ENCODE assay signal across 27 cellular contexts in the genomic region with DNA sequence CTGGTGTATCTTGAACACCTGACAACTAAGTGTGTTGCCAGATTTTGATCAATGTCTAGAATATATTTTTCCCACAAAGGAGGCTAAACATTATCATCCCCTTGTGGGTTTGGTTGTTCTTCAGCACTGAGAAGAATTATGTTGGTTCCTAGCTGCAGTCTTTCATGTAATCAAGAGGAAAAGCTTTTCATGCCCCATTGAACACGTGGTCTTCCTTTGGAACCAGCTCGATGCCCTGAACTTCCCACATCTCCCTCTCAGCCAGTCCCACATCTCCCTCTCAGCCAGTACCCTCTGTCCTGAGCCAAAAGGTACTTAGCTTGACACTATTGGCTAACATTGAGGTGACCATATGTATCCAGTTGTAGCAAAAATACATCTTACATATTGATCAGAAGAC.
"Had no signal": no experiment of that assay in that cellular context is flagged by ENCODE, and none has a peak within 500 bp of the region (broad histone marks: within the 10 kb centered on the region; RNA-seq: fewer than 3 reads in every experiment).

No MANE protein-coding gene starts in this region.

- H3K9me3 ChIP-seq: body of pancreas, gastrocnemius medialis, heart right ventricle had no signal

- ATAC-seq: activated T-cell treated with anti-CD3 and anti-CD28 coated beads, Interleukin-2, amount 50 U/mL, for 4 hours; activated T-helper 17 cell treated with anti-CD3 and anti-CD28 coated beads, Interleukin-2, amount 50 U/mL, for 72 hours; body of pancreas; foreskin keratinocyte; gastrocnemius medialis; heart right ventricle; WTC11 had no signal

- H3K4me3 Mint-ChIP-seq: activated CD4-positive, alpha-beta memory T cell treated with anti-CD3 and anti-CD28 coated beads, Interleukin-2, amount 10 ng/mL, durations not matched to agents 7 days and 5 days; activated CD4-positive, alpha-beta T cell treated with anti-CD3 and anti-CD28 coated beads, Interleukin-2, amount 10 ng/mL, durations not matched to agents 7 days and 5 days; activated naive CD8-positive, alpha-beta T cell; activated T-cell treated with anti-CD3 and anti-CD28 coated beads, Interleukin-2, amount 50 U/mL, for 4 hours; activated T-helper 17 cell treated with anti-CD3 and anti-CD28 coated beads, Interleukin-2, amount 50 U/mL, for 72 hours; WTC11 had no signal

- H3K27ac ChIP-seq: epithelial cell of prostate, foreskin keratinocyte, gastrocnemius medialis, heart right ventricle, hepatocyte, VCaP had no signal

- H3K36me3 ChIP-seq: gastrocnemius medialis, heart right ventricle had no signal

- H3K9me3 Mint-ChIP-seq: activated CD4-positive, alpha-beta T cell treated with anti-CD3 and anti-CD28 coated beads, Interleukin-2, amount 10 ng/mL, durations not matched to agents 7 days and 5 days; activated T-cell treated with anti-CD3 and anti-CD28 coated beads, Interleukin-2, amount 50 U/mL, for 4 hours; activated T-helper 17 cell treated with anti-CD3 and anti-CD28 coated beads, Interleukin-2, amount 50 U/mL, for 72 hours; WTC11 had no signal

- DNase-seq: activated CD4-positive, alpha-beta memory T cell treated with anti-CD3 and anti-CD28 coated beads, Interleukin-2, amount 10 ng/mL, durations not matched to agents 7 days and 5 days; activated CD4-positive, alpha-beta T cell treated with anti-CD3 and anti-CD28 coated beads for 1 hour; activated CD4-positive, alpha-beta T cell treated with anti-CD3 and anti-CD28 coated beads for 4 hours; activated CD4-positive, alpha-beta T cell treated with anti-CD3 and anti-CD28 coated beads, Interleukin-2, amount 10 ng/mL, durations not matched to agents 7 days and 5 days; activated CD4-positive, alpha-beta T cell treated with anti-CD3 and anti-CD28 coated beads, Interleukin-2, amount 50 U/mL, for 4 hours; activated CD8-positive, alpha-beta memory T cell treated with anti-CD3 and anti-CD28 coated beads, Interleukin-2, amount 50 U/mL, for 48 hours; activated effector memory CD4-positive, alpha-beta T cell treated with Interleukin-2 at 50 U/mL for 16 hours; activated gamma-delta T cell treated with Interleukin-2 at 50 U/mL for 16 hours; activated naive CD4-positive, alpha-beta T cell treated with anti-CD3 and anti-CD28 coated beads, Interleukin-2, amount 50 U/mL, for 16 hours; activated naive CD4-positive, alpha-beta T cell treated with Interleukin-2 at 50 U/mL for 16 hours; activated T-cell treated with anti-CD3 and anti-CD28 coated beads, Interleukin-2, amount 50 U/mL, for 4 hours; amniotic stem cell; anterior cingulate cortex; body of pancreas; caudate nucleus; cortex of kidney; effector CD8-positive, alpha-beta T cell; foreskin keratinocyte; gastrocnemius medialis; heart right ventricle; T-helper 2 cell had no signal

- H3K4me2 ChIP-seq: hepatocyte had no signal

- H2AFZ ChIP-seq: hepatocyte had no signal

- H3K27me3 Mint-ChIP-seq: activated CD4-positive, alpha-beta memory T cell treated with anti-CD3 and anti-CD28 coated beads, Interleukin-2, amount 10 ng/mL, durations not matched to agents 7 days and 5 days; activated CD4-positive, alpha-beta T cell treated with anti-CD3 and anti-CD28 coated beads, Interleukin-2, amount 10 ng/mL, durations not matched to agents 7 days and 5 days; activated naive CD8-positive, alpha-beta T cell; activated T-helper 17 cell treated with anti-CD3 and anti-CD28 coated beads, Interleukin-2, amount 50 U/mL, for 72 hours had no signal

- H3K27ac Mint-ChIP-seq: activated CD4-positive, alpha-beta memory T cell treated with anti-CD3 and anti-CD28 coated beads, Interleukin-2, amount 10 ng/mL, durations not matched to agents 7 days and 5 days; activated CD4-positive, alpha-beta T cell treated with anti-CD3 and anti-CD28 coated beads, Interleukin-2, amount 10 ng/mL, durations not matched to agents 7 days and 5 days; activated naive CD8-positive, alpha-beta T cell; activated T-helper 17 cell treated with anti-CD3 and anti-CD28 coated beads, Interleukin-2, amount 50 U/mL, for 72 hours; WTC11 had no signal

- H3K4me3 ChIP-seq: body of pancreas, gastrocnemius medialis, heart right ventricle, hepatocyte had no signal

- H3K36me3 Mint-ChIP-seq: activated naive CD8-positive, alpha-beta T cell; WTC11 had no signal

- H3K4me1 Mint-ChIP-seq: activated T-helper 17 cell treated with anti-CD3 and anti-CD28 coated beads, Interleukin-2, amount 50 U/mL, for 72 hours had no signal

- H3K27me3 ChIP-seq: body of pancreas, foreskin keratinocyte, gastrocnemius medialis, heart right ventricle, hepatocyte had no signal
